Comparison of ENCODE assay signal across 20 cellular contexts in the genomic region with DNA sequence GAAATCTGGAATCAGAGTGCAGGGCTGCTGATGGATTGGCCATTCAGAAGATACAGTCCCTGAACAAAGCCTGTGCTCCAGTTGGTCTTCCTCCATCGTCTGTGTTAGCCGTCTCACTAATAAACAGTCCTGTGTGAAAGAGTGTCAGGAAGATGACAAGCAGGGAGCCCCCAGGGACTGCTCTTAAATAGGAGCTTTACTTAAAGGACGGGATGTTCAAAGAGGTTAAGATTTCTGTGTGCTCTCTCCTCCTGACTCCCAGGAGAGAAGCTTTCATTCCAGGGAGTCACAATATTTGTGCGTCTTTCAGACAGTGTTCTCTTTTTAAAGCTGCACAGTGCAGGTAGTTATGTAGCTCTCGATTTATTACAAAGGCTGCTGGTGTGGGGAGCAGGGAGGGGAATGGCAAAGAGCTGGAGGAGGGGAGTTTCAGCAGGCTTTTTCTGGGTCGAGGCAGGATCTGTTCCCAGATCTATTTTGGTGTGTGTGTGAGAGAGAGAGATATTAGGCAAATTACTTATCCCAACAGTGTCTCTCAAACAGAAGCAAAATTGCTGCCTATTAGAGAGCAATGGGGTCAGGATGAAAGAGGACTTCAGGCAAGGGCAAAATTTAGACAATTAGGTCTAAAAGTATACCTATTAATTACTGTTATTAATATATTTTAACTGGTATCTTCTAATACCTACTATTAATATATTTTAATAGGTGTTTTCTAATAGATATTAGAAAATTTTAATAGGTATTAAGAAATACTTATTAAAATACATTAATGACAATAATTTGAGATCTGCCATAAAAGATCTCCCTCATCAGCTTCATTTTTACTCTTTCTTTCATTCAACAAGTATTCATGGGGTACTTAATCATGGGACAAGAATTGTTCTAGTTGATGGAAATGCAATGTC. TPM values are rescaled to one million over a fixed set of nuclear protein-coding genes. Genes with fewer than 3 reads are reported as not detected.
A peak's percentile ranks its signal among the peaks of the same experiment; 100 is the strongest.
DNase-seq lines count a peak whose midpoint lies in the region; ATAC-seq and TF ChIP-seq lines count a peak whose summit lies in the region.
"Had no signal": no experiment of that assay in that cellular context is flagged by ENCODE, and none has a peak within 500 bp of the region (broad histone marks: within the 10 kb centered on the region; RNA-seq: fewer than 3 reads in every experiment).

No MANE protein-coding gene starts in this region.

- no peaks in the 10 kb centered on the region for H3K36me3 ChIP-seq in thoracic aorta
- H3K36me3 ChIP-seq: colonic mucosa, MG63, prostate gland had no signal

- no peaks in the 10 kb centered on the region for H3K9me3 ChIP-seq in thoracic aorta
- H3K9me3 ChIP-seq: colonic mucosa, prostate gland, SK-N-SH had no signal

- no peak for ATAC-seq in thoracic aorta (ENCODE audit: insufficient number of reproducible peaks, low FRiP score, low read depth)
- ATAC-seq in GM18520 (IDR thresholded peaks at IDR 0.05; ENCODE audit: unreplicated experiment) = no peak
- no peak for ATAC-seq in HG02588 (IDR thresholded peaks at IDR 0.05; ENCODE audit: unreplicated experiment)

- no peak overlapping the region for H3K4me3 ChIP-seq in thoracic aorta
- H3K4me3 ChIP-seq: colonic mucosa, MG63, prostate gland had no signal

- no peaks in the 10 kb centered on the region for H3K27me3 ChIP-seq in thoracic aorta (replicated peaks; ENCODE audit: insufficient read depth)
- H3K27me3 ChIP-seq: colonic mucosa had no signal

- H3K4me1 ChIP-seq in thoracic aorta (ENCODE audit: control insufficient read depth in 1 of 2, low read depth in 2 of 2) = peaks cover 20 to 35% of the 10 kb centered on the region in 2 donors
- H3K4me1 ChIP-seq: colonic mucosa, prostate gland had no signal

- peak overlapping the region; percentile 71 to 91 for H3K27ac ChIP-seq in thoracic aorta
- H3K27ac ChIP-seq: colonic mucosa had no signal

- no peak for TF ChIP-seq CTCF in thoracic aorta (IDR thresholded peaks at IDR 0.05)

- DNase-seq in NCI-H146 (lab: John Stamatoyannopoulos, UW) = peak; percentile 27
- DNase-seq in NCI-H146 treated with DMSO at 0.1 percent for 48 hours (lab: John Stamatoyannopoulos, UW; ENCODE audit: unreplicated experiment) = no peak
- peak; percentile 96 for DNase-seq in NCI-H82 (lab: John Stamatoyannopoulos, UW)
- peak; percentile 84 for DNase-seq in islet precursor cell
- no peak for DNase-seq in thoracic aorta (ENCODE audit: low spot score)
- DNase-seq in medulla oblongata (ENCODE audit: extremely low spot score) = no peak
- DNase-seq: activated CD4-positive, alpha-beta T cell treated with anti-CD3 and anti-CD28 coated beads, Interleukin-2, amount 50 U/mL, for 4 hours; colonic mucosa; HFFc6; MG63; NCI-H226; SK-N-SH; stimulated activated CD4-positive, alpha-beta T cell treated with anti-CD3 and anti-CD28 coated beads, Interleukin-15, amount 100 ng/mL, for 24 hours had no signal

RNA-seq across cellular contexts. Expression of gene STYXL2, which starts 43.7 kb away (rescaled TPM):
- total RNA-seq in thoracic aorta = 10 to 100 TPM in 1 of 2 donors, 1 to 10 TPM in 1; 5.8 to 21.9 TPM
- total RNA-seq: A172, epithelial cell of proximal tubule, HFFc6, kidney epithelial cell, OCI-LY7 had no signal

RNA-seq across cellular contexts. Expression of gene GPA33, which starts 47.4 kb away (rescaled TPM):
- not detected for total RNA-seq in thoracic aorta
- total RNA-seq: A172, epithelial cell of proximal tubule, HFFc6, kidney epithelial cell, OCI-LY7, prostate gland had no signal

Comparison
In these comparisons a context has a peak if more than half of its experiments do, and no peak if none do; other contexts are left out.
1. DNase-seq: peak in NCI-H146 (single experiment), NCI-H82 (single experiment) and islet precursor cell (single experiment); none in NCI-H146 treated with DMSO at 0.1 percent for 48 hours (single experiment), thoracic aorta (single experiment) and medulla oblongata (single experiment).